In the genomic region with DNA sequence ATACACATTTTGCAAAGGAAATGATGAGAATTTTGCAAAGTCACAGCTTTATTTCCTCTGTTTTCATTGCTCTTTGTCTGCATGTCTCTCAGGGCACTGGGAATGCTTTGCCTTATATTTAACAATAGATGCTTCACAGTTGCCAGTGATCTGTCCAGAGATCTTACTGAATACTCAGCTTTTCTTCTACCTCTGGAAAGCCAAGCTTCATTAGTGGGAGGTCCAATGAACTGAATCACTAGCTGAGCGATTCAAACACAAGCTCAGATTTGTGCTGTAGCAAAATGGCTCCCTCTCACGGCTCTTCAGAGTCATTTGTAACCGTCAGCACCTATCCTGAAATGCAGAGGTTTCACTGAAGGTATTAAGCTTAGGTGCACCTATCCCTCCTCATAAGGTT, we compare ENCODE assay signal across 8 cellular contexts.
DNase-seq lines count a peak whose midpoint lies in the region; ATAC-seq and TF ChIP-seq lines count a peak whose summit lies in the region.

No MANE protein-coding gene starts in this region.

- no peaks in the 10 kb centered on the region for H3K27me3 ChIP-seq in ovary

- H3K9me3 ChIP-seq in ovary: no peaks in the 10 kb centered on the region

- ATAC-seq in esophagus mucosa (peak; percentile 31), HG03135 (IDR thresholded peaks at IDR 0.05; ENCODE audit: unreplicated experiment) (no peak)

- H3K36me3 ChIP-seq in ovary: no peaks in the 10 kb centered on the region

- no peak for TF ChIP-seq POLR2A in ovary (IDR thresholded peaks at IDR 0.05)

- no peak for TF ChIP-seq CTCF in ovary (IDR thresholded peaks at IDR 0.05)

- TF ChIP-seq EP300 in ovary (IDR thresholded peaks at IDR 0.05): no peak

- DNase-seq in GM04503 (ENCODE audit: low read depth) (peak; percentile 60), NCI-H748 treated with DMSO at 0.1 percent for 48 hours (lab: John Stamatoyannopoulos, UW) (peak; percentile 41), nucleus accumbens (lab: John Stamatoyannopoulos, UW) (peak in 33 of 56 donors; percentile 9 to 78 (median 20)), ovary (no peak), HuH-7 (ENCODE audit: low spot score) (no peak)
- no peak for DNase-seq in activated CD4-positive, CD25-positive, alpha-beta regulatory T cell treated with anti-CD3 and anti-CD28 coated beads, Interleukin-2, amount 50 U/mL, for 72 hours

- H3K27ac ChIP-seq in ovary: no peak overlapping the region

- H3K4me3 ChIP-seq in ovary: no peak overlapping the region

- 20 to 28% (median 23%) methylated on average over 3 of the region's 3 CpGs for WGBS in ovary, 3 donors

- intact Hi-C loops in ovary (cut with DNase I): loop anchor here in 3 of 4 donors (10.0 kb wide), 3 partner anchors 142 to 212 kb away; a partner anchor contains a TSS

- H3K4me1 ChIP-seq in ovary (ENCODE audit: insufficient read depth): peaks cover 1% of the 10 kb centered on the region

Comparison
In these comparisons a context has a peak if more than half of its experiments do, and no peak if none do; other contexts are left out.
1. DNase-seq: peak in GM04503 (single experiment), NCI-H748 treated with DMSO at 0.1 percent for 48 hours (single experiment) and nucleus accumbens (33 of 56); none in activated CD4-positive, CD25-positive, alpha-beta regulatory T cell treated with anti-CD3 and anti-CD28 coated beads, Interleukin-2, amount 50 U/mL, for 72 hours (single experiment), ovary (0 of 5) and HuH-7 (single experiment).